ENCODE assay signal across 13 cellular contexts in the genomic region with DNA sequence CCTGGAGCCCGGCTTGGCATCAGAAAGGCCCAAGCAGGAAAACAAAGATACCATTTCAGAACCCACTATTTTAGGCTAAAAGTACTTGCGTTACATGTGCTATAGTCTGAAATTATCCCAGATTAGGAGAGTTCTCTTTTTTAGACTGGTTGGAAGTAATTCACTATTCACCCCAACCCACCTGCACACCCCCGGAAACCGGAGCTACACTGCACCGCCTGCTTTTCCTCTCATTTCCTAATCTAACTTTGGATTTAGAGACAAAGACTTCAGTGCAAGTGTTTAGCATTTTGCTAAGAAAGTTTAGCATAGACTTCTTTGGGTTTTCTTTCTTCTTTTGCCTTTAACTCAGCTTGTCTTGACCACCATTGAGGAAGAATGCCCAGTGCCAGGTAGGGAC.
"Had no signal": no experiment of that assay in that cellular context is flagged by ENCODE, and none has a peak within 500 bp of the region (broad histone marks: within the 10 kb centered on the region; RNA-seq: fewer than 3 reads in every experiment).

No MANE protein-coding gene starts in this region.

- H3K9me3 Mint-ChIP-seq: stimulated activated memory B cell treated with anti-CD40 and anti-IgM and Interleukin-4, amounts not matched to agents 10 μg/mL and 1 μg/mL and 100 μg/mL, for 72 hours had no signal

- DNase-seq: hypothalamus, kidney, left lung, mammary epithelial cell, retina, substantia nigra, SW 1271 had no signal

- H3K27me3 Mint-ChIP-seq: stimulated activated memory B cell treated with anti-CD40 and anti-IgM and Interleukin-4, amounts not matched to agents 10 μg/mL and 1 μg/mL and 100 μg/mL, for 72 hours had no signal

- ATAC-seq: activated CD4-positive, CD25-positive, alpha-beta regulatory T cell treated with anti-CD3 and anti-CD28 coated beads, Interleukin-2, amount 50 U/mL, for 24 hours; left lung; stimulated activated memory B cell treated with anti-CD40 and anti-IgM and Interleukin-4, amounts not matched to agents 10 μg/mL and 1 μg/mL and 100 μg/mL, for 72 hours had no signal

- H3K27me3 ChIP-seq: esophagus muscularis mucosa, left lung, SJSA1, tibial nerve, vagina had no signal

- H3K4me3 ChIP-seq: esophagus muscularis mucosa, left lung, SJSA1, tibial nerve, vagina had no signal

- H3K4me3 Mint-ChIP-seq: stimulated activated memory B cell treated with anti-CD40 and anti-IgM and Interleukin-4, amounts not matched to agents 10 μg/mL and 1 μg/mL and 100 μg/mL, for 72 hours had no signal

- H3K9me3 ChIP-seq: esophagus muscularis mucosa, left lung, SJSA1, tibial nerve, vagina had no signal

- H3K27ac Mint-ChIP-seq: stimulated activated memory B cell treated with anti-CD40 and anti-IgM and Interleukin-4, amounts not matched to agents 10 μg/mL and 1 μg/mL and 100 μg/mL, for 72 hours had no signal

- H3K27ac ChIP-seq: esophagus muscularis mucosa, SJSA1, tibial nerve, vagina had no signal

- H3K36me3 ChIP-seq: SJSA1 had no signal
